In genomic region chr5:89097103-89097502, GRCh38 we compare ENCODE assay signal across 16 cellular contexts.
DNase-seq lines count a peak whose midpoint lies in the region; ATAC-seq and TF ChIP-seq lines count a peak whose summit lies in the region.
"Had no signal": no experiment of that assay in that cellular context is flagged by ENCODE, and none has a peak within 500 bp of the region (broad histone marks: within the 10 kb centered on the region; RNA-seq: fewer than 3 reads in every experiment).

No MANE protein-coding gene starts in this region.

- CTCF ChIA-PET in activated CD4-positive, alpha-beta T cell treated with anti-CD3 and anti-CD28 coated beads for 36 hours (lab: Charles Lee) = no interaction called here

- H3K27me3 Mint-ChIP-seq in activated CD4-positive, alpha-beta T cell treated with anti-CD3 and anti-CD28 coated beads for 36 hours = no peaks in the 10 kb centered on the region
- peaks cover 0 to under 1% of the 10 kb centered on the region in 2 donors for H3K27me3 Mint-ChIP-seq in natural killer cell treated with Interleukin-12 subunit alpha and Interleukin-12 subunit beta and Interleukin-15 and Interleukin-18, amount 100 ng/mL, for 72 hours
- H3K27me3 Mint-ChIP-seq: naive thymus-derived CD4-positive, alpha-beta T cell had no signal

- DNase-seq in GM13977 (ENCODE audit: low spot score) = peak; percentile 21
- no peak for DNase-seq in activated CD8-positive, alpha-beta memory T cell treated with anti-CD3 and anti-CD28 coated beads, Interleukin-2, amount 50 U/mL, for 48 hours
- DNase-seq in activated CD4-positive, alpha-beta T cell treated with anti-CD3 and anti-CD28 coated beads for 36 hours = no peak
- DNase-seq in natural killer cell treated with Interleukin-12 subunit alpha and Interleukin-12 subunit beta and Interleukin-15 and Interleukin-18, amount 100 ng/mL, for 72 hours (ENCODE audit: low spot score) = no peak
- DNase-seq: activated CD8-positive, alpha-beta memory T cell treated with anti-CD3 and anti-CD28 coated beads for 24 hours; DMS79; islet precursor cell; MG63; naive thymus-derived CD4-positive, alpha-beta T cell; OCI-M1; right cardiac atrium; tibial artery had no signal

- H3K4me1 Mint-ChIP-seq in activated CD4-positive, alpha-beta T cell treated with anti-CD3 and anti-CD28 coated beads for 36 hours = peaks cover 3% of the 10 kb centered on the region
- no peaks in the 10 kb centered on the region for H3K4me1 Mint-ChIP-seq in natural killer cell treated with Interleukin-12 subunit alpha and Interleukin-12 subunit beta and Interleukin-15 and Interleukin-18, amount 100 ng/mL, for 72 hours (ENCODE audit: low read depth in 2 of 2)
- H3K4me1 Mint-ChIP-seq: naive thymus-derived CD4-positive, alpha-beta T cell had no signal

- TF ChIP-seq CTCF in GM13977 (IDR thresholded peaks at IDR 0.05; ENCODE audit: extremely low read depth, insufficient read depth, missing control alignments) = no peak

- H3K27ac Mint-ChIP-seq in activated CD4-positive, alpha-beta T cell treated with anti-CD3 and anti-CD28 coated beads for 36 hours = no peak overlapping the region
- H3K27ac Mint-ChIP-seq in natural killer cell treated with Interleukin-12 subunit alpha and Interleukin-12 subunit beta and Interleukin-15 and Interleukin-18, amount 100 ng/mL, for 72 hours = no peak overlapping the region
- H3K27ac Mint-ChIP-seq: naive thymus-derived CD4-positive, alpha-beta T cell had no signal

- intact Hi-C loops in activated CD4-positive, alpha-beta T cell treated with anti-CD3 and anti-CD28 coated beads for 36 hours (cut with DNase I, micrococcal nuclease) = no loop called here

- no peaks in the 10 kb centered on the region for H3K9me3 Mint-ChIP-seq in activated CD4-positive, alpha-beta T cell treated with anti-CD3 and anti-CD28 coated beads for 36 hours (ENCODE audit: low read depth)
- peaks cover 3% of the 10 kb centered on the region for H3K9me3 Mint-ChIP-seq in natural killer cell treated with Interleukin-12 subunit alpha and Interleukin-12 subunit beta and Interleukin-15 and Interleukin-18, amount 100 ng/mL, for 72 hours

- H3K4me3 Mint-ChIP-seq in activated CD4-positive, alpha-beta T cell treated with anti-CD3 and anti-CD28 coated beads for 36 hours = no peak overlapping the region
- no peak overlapping the region for H3K4me3 Mint-ChIP-seq in natural killer cell treated with Interleukin-12 subunit alpha and Interleukin-12 subunit beta and Interleukin-15 and Interleukin-18, amount 100 ng/mL, for 72 hours
- H3K4me3 Mint-ChIP-seq: naive thymus-derived CD4-positive, alpha-beta T cell had no signal

- TF ChIP-seq POLR2A in GM18505 (IDR thresholded peaks at IDR 0.05; ENCODE audit: borderline replicate concordance, extremely low read depth, insufficient read depth, insufficient read length) = no peak

- POLR2A ChIA-PET in activated CD4-positive, alpha-beta T cell treated with anti-CD3 and anti-CD28 coated beads for 36 hours (lab: Charles Lee) = interaction anchor here (0.7 kb wide), 1 partner anchor 24 kb away, joined by 4 read pairs; no protein-coding TSS in a partner anchor

- ATAC-seq in GM19452 (IDR thresholded peaks at IDR 0.05; ENCODE audit: unreplicated experiment) (peak; percentile 77), HG02852 (IDR thresholded peaks at IDR 0.05; ENCODE audit: unreplicated experiment) (peak; percentile 83), HG03520 (IDR thresholded peaks at IDR 0.05; ENCODE audit: unreplicated experiment) (peak; percentile 51), GM18505 (IDR thresholded peaks at IDR 0.05; ENCODE audit: unreplicated experiment) (no peak)
- ATAC-seq in activated CD4-positive, alpha-beta T cell treated with anti-CD3 and anti-CD28 coated beads for 36 hours = no peak
- no peak for ATAC-seq in natural killer cell treated with Interleukin-12 subunit alpha and Interleukin-12 subunit beta and Interleukin-15 and Interleukin-18, amount 100 ng/mL, for 72 hours
- ATAC-seq: naive thymus-derived CD4-positive, alpha-beta T cell; right cardiac atrium had no signal

- no peaks in the 10 kb centered on the region for H3K36me3 Mint-ChIP-seq in activated CD4-positive, alpha-beta T cell treated with anti-CD3 and anti-CD28 coated beads for 36 hours (ENCODE audit: low read depth)
- H3K36me3 Mint-ChIP-seq in natural killer cell treated with Interleukin-12 subunit alpha and Interleukin-12 subunit beta and Interleukin-15 and Interleukin-18, amount 100 ng/mL, for 72 hours = no peaks in the 10 kb centered on the region
- H3K36me3 Mint-ChIP-seq: naive thymus-derived CD4-positive, alpha-beta T cell had no signal

- in situ Hi-C loops in GM13977 (cut with MboI; ENCODE audit: low pct_unique_long_range_greater_than_20kb, low sequenced_read_pairs, unreplicated experiment) = no loop called here

Comparison
In these comparisons a context has a peak if more than half of its experiments do, and no peak if none do; other contexts are left out.
1. ATAC-seq: peak in GM19452 (single experiment), HG02852 (single experiment) and HG03520 (single experiment); none in GM18505 (single experiment), activated CD4-positive, alpha-beta T cell treated with anti-CD3 and anti-CD28 coated beads for 36 hours (single experiment) and natural killer cell treated with Interleukin-12 subunit alpha and Interleukin-12 subunit beta and Interleukin-15 and Interleukin-18, amount 100 ng/mL, for 72 hours (0 of 2).